Comparison of ENCODE assay signal across 8 cellular contexts in genomic region chr12:57735952-57736742, GRCh38. TPM values are rescaled to one million over a fixed set of nuclear protein-coding genes. Genes with fewer than 3 reads are reported as not detected.
DNase-seq lines count a peak whose midpoint lies in the region; ATAC-seq, FAIRE-seq and TF ChIP-seq lines count a peak whose summit lies in the region.

No MANE protein-coding gene starts in this region.

- H2BK5ac ChIP-seq in H1 (ENCODE audit: low read depth, low read length) = no peak overlapping the region
- H2BK5ac ChIP-seq in neuronal stem cell (ENCODE audit: low read length) = no peak overlapping the region

- no peak for ATAC-seq in GM19328 (IDR thresholded peaks at IDR 0.05; ENCODE audit: unreplicated experiment)
- no peak for ATAC-seq in aorta (ENCODE audit: low FRiP score)
- no peak for ATAC-seq in HG02870 (IDR thresholded peaks at IDR 0.05; ENCODE audit: unreplicated experiment)

- H3K4ac ChIP-seq in H1 (replicated peaks; ENCODE audit: insufficient read length, low read depth, low read length) (peak overlapping the region; percentile 75), neuronal stem cell (ENCODE audit: low read length) (no peak overlapping the region)

- H3K4me1 ChIP-seq in H1 (replicated peaks in 1 of 4; ENCODE audit: control insufficient read depth in 3 of 4, insufficient read depth in 4 of 4, low read length in 3 of 4) = peaks cover 6 to 29% (median 12%) of the 10 kb centered on the region in 4 experiments; a peak in 6 of 7 replicates
- peaks cover 18 to 30% of the 10 kb centered on the region in 2 donors for H3K4me1 ChIP-seq in neuronal stem cell (ENCODE audit: control insufficient read depth in 2 of 2, insufficient read depth in 1 of 2, low read depth in 1 of 2, low read length in 2 of 2)
- H3K4me1 ChIP-seq in aorta (ENCODE audit: control insufficient read depth in 1 of 2, insufficient read depth in 2 of 2, low read length in 2 of 2) = no peaks in the 10 kb centered on the region

- peak overlapping the region; percentile 19 to 76 (median 30) for H3K4me3 ChIP-seq in H1 (ENCODE audit: extremely low read depth in 1 of 4, insufficient read depth in 2 of 4, low read depth in 3 of 4, low read length in 4 of 4)
- peak overlapping the region in 1 of 2 donors; percentile 33 for H3K4me3 ChIP-seq in neuronal stem cell (ENCODE audit: low read length in 2 of 2)
- no peak overlapping the region for H3K4me3 ChIP-seq in aorta (ENCODE audit: low read length in 2 of 2)

- H2BK12ac ChIP-seq in H1 (ENCODE audit: low read depth, low read length) = peak overlapping the region; percentile 84; the same call in 1 of the 2 replicates
- H2BK12ac ChIP-seq in neuronal stem cell (ENCODE audit: low read length) = no peak overlapping the region

- H3K14ac ChIP-seq in H1 (ENCODE audit: insufficient read length) (no peak overlapping the region), neuronal stem cell (ENCODE audit: low read length) (no peak overlapping the region)

- H3K56ac ChIP-seq in H1 (replicated peaks; ENCODE audit: insufficient read length, low read depth, low read length) = no peak overlapping the region

- H2AFZ ChIP-seq in H1 (ENCODE audit: low read length) (no peak overlapping the region), neuronal stem cell (ENCODE audit: low read length) (peak overlapping the region; percentile 92)

- no peaks in the 10 kb centered on the region for H3K79me1 ChIP-seq in H1 (ENCODE audit: low read depth, low read length)
- no peaks in the 10 kb centered on the region for H3K79me1 ChIP-seq in neuronal stem cell (ENCODE audit: low read depth, low read length)

- POLR2A ChIA-PET in H1 (lab: Charles Lee; ENCODE audit: partially characterized antibody) = interaction anchor here (0.7 to 5.2 kb wide), 26 partner anchors 9 to 218 kb away, joined by 3 to 59 read pairs (median 4); partner anchors contain the start of genes ARHGEF25, CDK4, DDIT3 and EEF1AKMT3

- H2BK15ac ChIP-seq in H1 (ENCODE audit: low read length) (peak overlapping the region; percentile 92; the same call in 1 of the 2 replicates), neuronal stem cell (ENCODE audit: low read length) (no peak overlapping the region)

- H3K27ac ChIP-seq in H1 (ENCODE audit: low read depth, low read length) (no peak overlapping the region), neuronal stem cell (replicated peaks; ENCODE audit: low read length) (no peak overlapping the region), aorta (ENCODE audit: low read depth in 1 of 2, low read length in 2 of 2) (no peak overlapping the region)

- peaks cover 0 to 17% of the 10 kb centered on the region in 2 experiments for H4K20me1 ChIP-seq in H1 (replicated peaks in 1 of 2; ENCODE audit: control insufficient read depth in 1 of 2, insufficient read depth in 2 of 2, low read length in 2 of 2)

- CTCF ChIA-PET in H1 (lab: Charles Lee; ENCODE audit: partially characterized antibody) = interaction anchor here (0.6 to 11.2 kb wide), 26 partner anchors 8 to 281 kb away, joined by 3 to 149 read pairs (median 5); partner anchors contain the start of genes ARHGEF25, B4GALNT1, CYP27B1 and OS9

- no peak overlapping the region for H2BK120ac ChIP-seq in H1 (replicated peaks; ENCODE audit: low read depth, low read length)
- H2BK120ac ChIP-seq in neuronal stem cell (ENCODE audit: low read depth, low read length) = no peak overlapping the region

- H4K5ac ChIP-seq in H1 (ENCODE audit: insufficient read length, low read depth, low read length) = no peak overlapping the region

- H3K23ac ChIP-seq in H1 (ENCODE audit: insufficient read length) = no peak overlapping the region
- H3K23ac ChIP-seq in neuronal stem cell (ENCODE audit: low read depth, low read length, poor library complexity) = peak overlapping the region; percentile 70

- DNase-seq in DMS 273 treated with DMSO at 0.1 percent for 48 hours (lab: John Stamatoyannopoulos, UW) (peak; percentile 22), NCI-H510A treated with DMSO at 0.1 percent for 48 hours (lab: John Stamatoyannopoulos, UW) (peak; percentile 66), H1 (ENCODE audit: low read depth in 1 of 2, low spot score in 2 of 2) (peak in 1 of 2 experiments; percentile 80), neuronal stem cell (ENCODE audit: low spot score) (no peak), kidney tubule cell (ENCODE audit: low spot score) (no peak), aorta (no peak)

- H3K18ac ChIP-seq in H1 (ENCODE audit: extremely low read depth, low read length) (no peak overlapping the region), neuronal stem cell (ENCODE audit: low read length) (peak overlapping the region; percentile 40)

- WGBS in H1 (ENCODE audit: extremely low coverage in 1 of 2, insufficient coverage in 1 of 2, insufficient read length in 1 of 2, insufficient replicate concordance in 2 of 2, low coverage in 1 of 2, low lambda C conversion rate in 2 of 2, missing lambda C conversion rate in 1 of 2), 2 experiments = 2% methylated on average over 38 of the region's 49 CpGs; no CpG with 5 or more reads in 1 of the 2 experiments
- WGBS in neuronal stem cell (ENCODE audit: extremely low coverage in 2 of 2, insufficient read length in 2 of 2, insufficient replicate concordance in 1 of 2), 2 donors = no CpG with 5 or more reads among the region's 49 CpGs
- 6 to 8% methylated on average over 48 to 49 of the region's 49 CpGs for WGBS in aorta, 2 donors

- H3K4me2 ChIP-seq in H1 (ENCODE audit: insufficient read depth in 1 of 2, low read depth in 2 of 2, low read length in 2 of 2) (peak overlapping the region; percentile 79 to 93), neuronal stem cell (ENCODE audit: insufficient read depth, low read length, poor library complexity, severe bottlenecking) (peak overlapping the region; percentile 41)

- H3K23me2 ChIP-seq in H1 (ENCODE audit: low read depth, low read length) = peaks cover 2% of the 10 kb centered on the region; the same call in 1 of the 2 replicates

- no peak for FAIRE-seq in H1 (lab: Jason Lieb, UNC)

- peak; percentile 73 to 77 for TF ChIP-seq RAD21 in H1 (IDR thresholded peaks at IDR 0.05 in 1 of 2, conservative IDR thresholded peaks at IDR 0.05 in 1 of 2; ENCODE audit: low read depth in 2 of 2, low read length in 2 of 2)

- TF ChIP-seq CTCF in H1 (IDR thresholded peaks at IDR 0.05; ENCODE audit: control extremely low read depth in 1 of 3, insufficient read depth in 1 of 3, low read depth in 1 of 3, low read length in 3 of 3) = peak; percentile 60 to 66 (median 64)

- H3K9ac ChIP-seq in H1 (replicated peaks in 1 of 4; ENCODE audit: extremely low read depth in 1 of 4, low read depth in 3 of 4, low read length in 3 of 4) (no peak overlapping the region), neuronal stem cell (ENCODE audit: low read depth, low read length, poor library complexity) (no peak overlapping the region)

- no peak overlapping the region for H4K8ac ChIP-seq in H1 (ENCODE audit: extremely low read depth, insufficient read depth, low read length)
- no peak overlapping the region for H4K8ac ChIP-seq in neuronal stem cell (ENCODE audit: low read depth, low read length)

- no peaks in the 10 kb centered on the region for H3K79me2 ChIP-seq in H1 (ENCODE audit: control insufficient read depth in 1 of 2, insufficient read depth in 2 of 2, low read length in 2 of 2)

- H3K9me3 ChIP-seq in H1 (ENCODE audit: insufficient read depth in 2 of 2, low read depth in 1 of 2, low read length in 1 of 2) (no peaks in the 10 kb centered on the region; a peak in 1 of 4 replicates), neuronal stem cell (replicated peaks in 1 of 2; ENCODE audit: control insufficient read depth in 2 of 2, insufficient read depth in 1 of 2, low read depth in 1 of 2, low read length in 2 of 2) (peaks cover 0 to 4% of the 10 kb centered on the region in 2 donors), aorta (ENCODE audit: control insufficient read depth, low read length) (no peaks in the 10 kb centered on the region)

- no peak overlapping the region for H2BK20ac ChIP-seq in H1 (ENCODE audit: low read length)

- H4K91ac ChIP-seq in H1 (replicated peaks; ENCODE audit: insufficient read length, low read length) = no peak overlapping the region
- H4K91ac ChIP-seq in neuronal stem cell (ENCODE audit: low read depth, low read length, poor library complexity) = no peak overlapping the region

- peaks cover 0 to 6% (median 0%) of the 10 kb centered on the region in 4 experiments; a peak in 1 of 8 replicates for H3K36me3 ChIP-seq in H1 (ENCODE audit: control insufficient read depth in 2 of 4, insufficient read depth in 4 of 4, low read length in 3 of 4)
- peaks cover 0 to 27% of the 10 kb centered on the region in 2 donors for H3K36me3 ChIP-seq in neuronal stem cell (replicated peaks in 1 of 2; ENCODE audit: control insufficient read depth in 2 of 2, insufficient read depth in 2 of 2, low read length in 2 of 2)
- H3K36me3 ChIP-seq in aorta (ENCODE audit: control insufficient read depth in 1 of 2, insufficient read depth in 2 of 2, low read length in 1 of 2) = no peaks in the 10 kb centered on the region

- H3K27me3 ChIP-seq in H1 (replicated peaks in 1 of 4; ENCODE audit: control insufficient read depth in 3 of 4, extremely low read depth in 1 of 4, insufficient read depth in 3 of 4, low read length in 3 of 4) (peaks cover 50 to 97% (median 90%) of the 10 kb centered on the region in 4 experiments), neuronal stem cell (ENCODE audit: control insufficient read depth in 3 of 3, insufficient read depth in 3 of 3, low read depth in 1 of 3, low read length in 3 of 3) (peaks cover 3 to 92% (median 26%) of the 10 kb centered on the region in 3 experiments), aorta (ENCODE audit: control insufficient read depth in 1 of 2, insufficient read depth in 2 of 2, low read length in 1 of 2) (no peaks in the 10 kb centered on the region)

- intact Hi-C loops in aorta (cut with DNase I) = no loop called here

- TF ChIP-seq EP300 in H1 (IDR thresholded peaks at IDR 0.05; ENCODE audit: borderline replicate concordance in 1 of 2, low read depth in 2 of 2, low read length in 2 of 2) = 0 out of 3 replicates have a peak, but pooled peaks of 1 of the 2 experiments have one; percentile 52

- no peak overlapping the region for H2AK5ac ChIP-seq in H1 (ENCODE audit: low read depth, low read length)
- no peak overlapping the region for H2AK5ac ChIP-seq in neuronal stem cell (ENCODE audit: low read depth, low read length)

- TF ChIP-seq POLR2A in H1 (IDR thresholded peaks at IDR 0.05; ENCODE audit: control extremely low read depth in 1 of 2, low read depth in 2 of 2, low read length in 2 of 2) = no peak

RNA-seq across cellular contexts. Expression of gene AGAP2, which starts 2.4 kb away (rescaled TPM):
- 1.5 and 1.7 TPM in 2 replicates for total RNA-seq in H1 (2021; fragmentation: NEBNext Ultra II Directional; extraction: Animal tissue kit (Norgen Biotek cat#: 25700))
- polyA plus RNA-seq in H1 (2011; rRNA removed) (1.5 and 1.8 TPM in 2 replicates), aorta (under 1 TPM; 0.18 to 0.88 TPM)
- 1.4 TPM for polyA plus RNA-seq in H1 (2011; cell fraction: cytosol; rRNA removed)
- polyA plus RNA-seq in H1 (2011; cell fraction: nucleus; rRNA removed) = 6.8 TPM
- polyA plus RNA-seq in H1 (2012, experiment 1 of 2) = 1.7 to 2.6 TPM (median 2.1 TPM) in 4 replicates
- 0.91 TPM for polyA plus RNA-seq in H1 (2012, experiment 2 of 2)
- 1.0 TPM for polyA plus RNA-seq in H1 (2013, experiment 1 of 2)
- 1.3 TPM for polyA plus RNA-seq in H1 (2013, experiment 2 of 2)
- 0.63 and 0.98 TPM in 2 replicates for polyA minus RNA-seq in H1 (2011; rRNA and poly(A)+ RNA removed)
- 2.1 TPM for polyA minus RNA-seq in H1 (2011; cell fraction: cytosol; rRNA and poly(A)+ RNA removed)
- polyA minus RNA-seq in H1 (2011; cell fraction: nucleus; rRNA and poly(A)+ RNA removed) = 2.8 TPM
- polyA plus RNA-seq in neuronal stem cell (2013, experiment 1 of 2) = 4.2 TPM
- polyA plus RNA-seq in neuronal stem cell (2013, experiment 2 of 2) = 4.0 TPM
- 1 to 10 TPM; 2.6 to 3.6 TPM for total RNA-seq in aorta

RNA-seq across cellular contexts. Expression of gene TSPAN31, which starts 8.7 kb away (rescaled TPM):
- total RNA-seq in H1 (2021; fragmentation: NEBNext Ultra II Directional; extraction: Animal tissue kit (Norgen Biotek cat#: 25700)) = 15.2 and 15.8 TPM in 2 replicates
- polyA plus RNA-seq in H1 (2011; rRNA removed) = 23.3 and 31.4 TPM in 2 replicates
- 22.7 TPM for polyA plus RNA-seq in H1 (2011; cell fraction: cytosol; rRNA removed)
- 12.1 TPM for polyA plus RNA-seq in H1 (2011; cell fraction: nucleus; rRNA removed)
- polyA plus RNA-seq in H1 (2012, experiment 1 of 2) = 14.1 to 22.6 TPM (median 19.5 TPM) in 4 replicates
- 20.3 TPM for polyA plus RNA-seq in H1 (2012, experiment 2 of 2)
- polyA plus RNA-seq in H1 (2013, experiment 1 of 2) = 15.8 TPM
- polyA plus RNA-seq in H1 (2013, experiment 2 of 2) = 17.6 TPM
- 26.3 and 33.9 TPM in 2 replicates for polyA minus RNA-seq in H1 (2011; rRNA and poly(A)+ RNA removed)
- polyA minus RNA-seq in H1 (2011; cell fraction: cytosol; rRNA and poly(A)+ RNA removed) = 11.2 TPM
- polyA minus RNA-seq in H1 (2011; cell fraction: nucleus; rRNA and poly(A)+ RNA removed) = 15.2 TPM
- polyA plus RNA-seq in neuronal stem cell (2013, experiment 1 of 2) = 24.9 TPM
- polyA plus RNA-seq in neuronal stem cell (2013, experiment 2 of 2) = 25.4 TPM
- 10 to 100 TPM; 31.4 to 37.6 TPM for total RNA-seq in aorta
- 10 to 100 TPM; 27.4 to 40.6 TPM for polyA plus RNA-seq in aorta

RNA-seq across cellular contexts. Expression of gene CDK4, which starts 16.0 kb away (rescaled TPM):
- 174 and 180 TPM in 2 replicates for total RNA-seq in H1 (2021; fragmentation: NEBNext Ultra II Directional; extraction: Animal tissue kit (Norgen Biotek cat#: 25700))
- polyA plus RNA-seq in H1 (2011; rRNA removed) = 311 and 368 TPM in 2 replicates
- polyA plus RNA-seq in H1 (2011; cell fraction: cytosol; rRNA removed) = 368 TPM
- 288 TPM for polyA plus RNA-seq in H1 (2011; cell fraction: nucleus; rRNA removed)
- 210 to 260 TPM (median 226 TPM) in 4 replicates for polyA plus RNA-seq in H1 (2012, experiment 1 of 2)
- polyA plus RNA-seq in H1 (2012, experiment 2 of 2) = 272 TPM
- 111 TPM for polyA plus RNA-seq in H1 (2013, experiment 1 of 2)
- 105 TPM for polyA plus RNA-seq in H1 (2013, experiment 2 of 2)
- 218 and 329 TPM in 2 replicates for polyA minus RNA-seq in H1 (2011; rRNA and poly(A)+ RNA removed)
- 110 TPM for polyA minus RNA-seq in H1 (2011; cell fraction: cytosol; rRNA and poly(A)+ RNA removed)
- 99.0 TPM for polyA minus RNA-seq in H1 (2011; cell fraction: nucleus; rRNA and poly(A)+ RNA removed)
- polyA plus RNA-seq in neuronal stem cell (2013, experiment 1 of 2) = 157 TPM
- 144 TPM for polyA plus RNA-seq in neuronal stem cell (2013, experiment 2 of 2)
- total RNA-seq in aorta = 10 to 100 TPM; 54.6 to 55.0 TPM
- 10 to 100 TPM; 44.7 to 60.4 TPM for polyA plus RNA-seq in aorta

RNA-seq across cellular contexts. Expression of gene MARCHF9, which starts 18.8 kb away (rescaled TPM):
- total RNA-seq in H1 (2021; fragmentation: NEBNext Ultra II Directional; extraction: Animal tissue kit (Norgen Biotek cat#: 25700)) = 6.1 and 6.4 TPM in 2 replicates
- 6.6 and 7.8 TPM in 2 replicates for polyA plus RNA-seq in H1 (2011; rRNA removed)
- polyA plus RNA-seq in H1 (2011; cell fraction: cytosol; rRNA removed) = 7.0 TPM
- polyA plus RNA-seq in H1 (2011; cell fraction: nucleus; rRNA removed) = 13.3 TPM
- 4.7 to 8.7 TPM (median 8.1 TPM) in 4 replicates for polyA plus RNA-seq in H1 (2012, experiment 1 of 2)
- polyA plus RNA-seq in H1 (2012, experiment 2 of 2) = 8.9 TPM
- 4.9 TPM for polyA plus RNA-seq in H1 (2013, experiment 1 of 2)
- 4.5 TPM for polyA plus RNA-seq in H1 (2013, experiment 2 of 2)
- 5.9 and 6.2 TPM in 2 replicates for polyA minus RNA-seq in H1 (2011; rRNA and poly(A)+ RNA removed)
- 3.5 TPM for polyA minus RNA-seq in H1 (2011; cell fraction: cytosol; rRNA and poly(A)+ RNA removed)
- 4.1 TPM for polyA minus RNA-seq in H1 (2011; cell fraction: nucleus; rRNA and poly(A)+ RNA removed)
- 14.0 TPM for polyA plus RNA-seq in neuronal stem cell (2013, experiment 1 of 2)
- 14.6 TPM for polyA plus RNA-seq in neuronal stem cell (2013, experiment 2 of 2)
- 10 to 100 TPM; 10.8 to 17.1 TPM for total RNA-seq in aorta
- polyA plus RNA-seq in aorta = 10 to 100 TPM in 1 of 2 donors, 1 to 10 TPM in 1; 4.8 to 29.9 TPM

RNA-seq across cellular contexts. Expression of gene CYP27B1, which starts 30.7 kb away (rescaled TPM):
- total RNA-seq in H1 (2021; fragmentation: NEBNext Ultra II Directional; extraction: Animal tissue kit (Norgen Biotek cat#: 25700)) = 2.3 and 3.3 TPM in 2 replicates
- polyA plus RNA-seq in H1 (2011; rRNA removed) (2.6 and 2.9 TPM in 2 replicates), aorta (under 1 TPM in 1 of 2 donors, not detected in 1; 0.28 TPM)
- 2.5 TPM for polyA plus RNA-seq in H1 (2011; cell fraction: cytosol; rRNA removed)
- 6.3 TPM for polyA plus RNA-seq in H1 (2011; cell fraction: nucleus; rRNA removed)
- 1.9 to 2.5 TPM (median 2.3 TPM) in 4 replicates for polyA plus RNA-seq in H1 (2012, experiment 1 of 2)
- polyA plus RNA-seq in H1 (2012, experiment 2 of 2) = 1.9 TPM
- polyA plus RNA-seq in H1 (2013, experiment 1 of 2) = 1.4 TPM
- 1.2 TPM for polyA plus RNA-seq in H1 (2013, experiment 2 of 2)
- polyA minus RNA-seq in H1 (2011; rRNA and poly(A)+ RNA removed) = 2.0 and 2.1 TPM in 2 replicates
- 4.8 TPM for polyA minus RNA-seq in H1 (2011; cell fraction: cytosol; rRNA and poly(A)+ RNA removed)
- polyA minus RNA-seq in H1 (2011; cell fraction: nucleus; rRNA and poly(A)+ RNA removed) = 4.4 TPM
- 0.35 TPM for polyA plus RNA-seq in neuronal stem cell (2013, experiment 1 of 2)
- 0.40 TPM for polyA plus RNA-seq in neuronal stem cell (2013, experiment 2 of 2)
- 1 to 10 TPM in 1 of 2 donors, under 1 TPM in 1; 0.94 to 1.5 TPM for total RNA-seq in aorta

Comparison
In these comparisons a context has a peak if more than half of its experiments do, and no peak if none do; other contexts are left out.
1. DNase-seq: peak in DMS 273 treated with DMSO at 0.1 percent for 48 hours (single experiment) and NCI-H510A treated with DMSO at 0.1 percent for 48 hours (single experiment); none in neuronal stem cell (single experiment), kidney tubule cell (single experiment) and aorta (0 of 2).
2. H3K4me3 ChIP-seq: peak in H1 (4 of 4); none in aorta (0 of 2).